Comparison of ENCODE assay signal across 1 cellular context in genomic region chr1:23483327-23484252, GRCh38.
TF ChIP-seq lines count a peak whose summit lies in the region.

TSS of gene ASAP3 (minus strand) at chr1:23484179. CDS start at chr1:23484133, 46 bp downstream.

TF ChIP-seq in HEK293, 187 proteins besides CTCF, POLR2A, EP300 and RAD21 (continued from another document):
- TF ChIP-seq SP7 (tag by site-specific recombination; IDR thresholded peaks at IDR 0.05) = peak; percentile 34; the same call in 1 of the 2 replicates
- TF ChIP-seq SCRT1 (tag by site-specific recombination; IDR thresholded peaks at IDR 0.05; ENCODE audit: borderline replicate concordance) = no peak; the same call in 1 of the 2 replicates
- TF ChIP-seq ZNF426 (tag by site-specific recombination; IDR thresholded peaks at IDR 0.05) = no peak
- no peak for TF ChIP-seq ZNF521 (tag by site-specific recombination; IDR thresholded peaks at IDR 0.05)
- TF ChIP-seq KLF16 (tag by site-specific recombination; IDR thresholded peaks at IDR 0.05) = no peak
- TF ChIP-seq ZNF785 (tag by site-specific recombination; IDR thresholded peaks at IDR 0.05) = no peak
- TF ChIP-seq ZBTB10 (tag by site-specific recombination; IDR thresholded peaks at IDR 0.05) = peak; percentile 90
- no peak for TF ChIP-seq ZNF488 (tag by site-specific recombination; IDR thresholded peaks at IDR 0.05)
- TF ChIP-seq ZBTB1 (tag by site-specific recombination; IDR thresholded peaks at IDR 0.05) = no peak
- peak; percentile 92 for TF ChIP-seq ZNF335 (tag by site-specific recombination; conservative IDR thresholded peaks at IDR 0.05)
- no peak for TF ChIP-seq ZNF266 (tag by site-specific recombination; IDR thresholded peaks at IDR 0.05; ENCODE audit: low read depth)
- TF ChIP-seq PRDM2 (tag by site-specific recombination; IDR thresholded peaks at IDR 0.05; ENCODE audit: borderline replicate concordance) = no peak
- TF ChIP-seq ZNF501 (tag by site-specific recombination; IDR thresholded peaks at IDR 0.05) = no peak
- no peak for TF ChIP-seq SP3 (tag by site-specific recombination; IDR thresholded peaks at IDR 0.05)
- TF ChIP-seq ZNF664 (tag by site-specific recombination; IDR thresholded peaks at IDR 0.05) = no peak
- no peak for TF ChIP-seq TSHZ1 (tag by site-specific recombination; IDR thresholded peaks at IDR 0.05; ENCODE audit: borderline replicate concordance)
- TF ChIP-seq ZNF549 (tag by site-specific recombination; IDR thresholded peaks at IDR 0.05) = no peak
- no peak for TF ChIP-seq ZNF239 (tag by site-specific recombination; IDR thresholded peaks at IDR 0.05)
- no peak for TF ChIP-seq ZNF561 (tag by site-specific recombination; IDR thresholded peaks at IDR 0.05; ENCODE audit: borderline replicate concordance)
- TF ChIP-seq ZNF423 (tag by site-specific recombination; IDR thresholded peaks at IDR 0.05) = no peak
- TF ChIP-seq ZNF394 (tag by site-specific recombination; IDR thresholded peaks at IDR 0.05; ENCODE audit: borderline replicate concordance) = no peak
- 0 out of 2 replicates have a peak, but pooled peaks have one; percentile 18 for TF ChIP-seq YY2 (tag by site-specific recombination; IDR thresholded peaks at IDR 0.05)
- no peak for TF ChIP-seq ZNF223 (tag by site-specific recombination; IDR thresholded peaks at IDR 0.05)
- peak; percentile 41; the same call in 1 of the 2 replicates for TF ChIP-seq PATZ1 (tag by site-specific recombination; IDR thresholded peaks at IDR 0.05)
- no peak for TF ChIP-seq ZNF654 (tag by site-specific recombination; IDR thresholded peaks at IDR 0.05; ENCODE audit: low read depth)
- 0 out of 2 replicates have a peak, but pooled peaks have one; percentile 31 for TF ChIP-seq KLF10 (tag by site-specific recombination; IDR thresholded peaks at IDR 0.05)
- TF ChIP-seq ZXDB (tag by site-specific recombination; IDR thresholded peaks at IDR 0.05) = no peak
- TF ChIP-seq SCRT2 (tag by site-specific recombination; IDR thresholded peaks at IDR 0.05) = peak; percentile 79
- no peak for TF ChIP-seq ATF2 (tag by site-specific recombination; IDR thresholded peaks at IDR 0.05; ENCODE audit: low read depth)
- no peak for TF ChIP-seq ZNF701 (tag by site-specific recombination; IDR thresholded peaks at IDR 0.05)
- TF ChIP-seq ZNF670 (tag by site-specific recombination; IDR thresholded peaks at IDR 0.05; ENCODE audit: low read depth) = no peak
- no peak for TF ChIP-seq ZNF624 (tag by site-specific recombination; IDR thresholded peaks at IDR 0.05)
- no peak for TF ChIP-seq MEIS1 (CRISPR knock-in tag; IDR thresholded peaks at IDR 0.05; ENCODE audit: borderline replicate concordance)
- peak; percentile 89; the same call in 1 of the 2 replicates for TF ChIP-seq ZNF777 (tag by site-specific recombination; IDR thresholded peaks at IDR 0.05; ENCODE audit: borderline replicate concordance)
- TF ChIP-seq BCL11A (tag by site-specific recombination; IDR thresholded peaks at IDR 0.05; ENCODE audit: low read depth) = no peak
- TF ChIP-seq ZNF529 (tag by site-specific recombination; IDR thresholded peaks at IDR 0.05; ENCODE audit: insufficient replicate concordance) = no peak
- no peak for TF ChIP-seq HIC1 (tag by site-specific recombination; IDR thresholded peaks at IDR 0.05)
- no peak for TF ChIP-seq ZNF16 (tag by site-specific recombination; IDR thresholded peaks at IDR 0.05; ENCODE audit: low read depth)
- TF ChIP-seq ZNF292 (tag by site-specific recombination; IDR thresholded peaks at IDR 0.05; ENCODE audit: borderline replicate concordance, low read depth) = no peak
TF ChIP-seq in HEK293: peak in this region for 16.
